29 cellular contexts compared by ENCODE assay signal in the genomic region with DNA sequence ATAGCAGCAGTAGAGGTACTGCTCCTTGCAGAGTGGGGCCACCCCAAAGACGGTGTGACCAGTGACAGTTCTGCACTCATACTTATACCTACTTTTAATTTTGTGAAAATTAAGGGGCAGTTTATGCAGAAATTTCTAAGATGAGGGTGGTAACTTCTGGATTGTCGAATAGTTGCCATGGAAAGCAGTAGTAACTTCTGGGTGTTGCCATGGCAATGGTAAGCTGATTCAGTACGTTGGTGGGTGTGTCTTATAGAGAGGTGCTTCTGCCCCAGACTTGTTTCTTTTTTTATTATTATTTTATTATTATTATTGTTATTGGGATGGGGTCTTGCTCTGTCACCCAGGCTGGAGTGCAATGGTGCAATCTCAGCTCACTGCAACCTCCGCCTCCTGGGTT.
"Had no signal": no experiment of that assay in that cellular context is flagged by ENCODE, and none has a peak within 500 bp of the region (broad histone marks: within the 10 kb centered on the region; RNA-seq: fewer than 3 reads in every experiment).

No MANE protein-coding gene starts in this region.

- H3K36me3 ChIP-seq: neutrophil, ovary, right lobe of liver, sigmoid colon, stomach, thoracic aorta, thyroid gland, tibial nerve, upper lobe of left lung, vagina had no signal

- H3K9me3 Mint-ChIP-seq: natural killer cell treated with Interleukin-12 subunit alpha and Interleukin-12 subunit beta and Interleukin-15 and Interleukin-18, amount 100 ng/mL, for 72 hours; nephron progenitor cell; neural crest cell; stimulated activated effector memory CD8-positive, alpha-beta T cell treated with anti-CD3 and anti-CD28 coated beads, Interleukin-12 subunit alpha, Interleukin-12 subunit beta, amount 100 ng/mL, for 72 hours; stimulated activated naive CD8-positive, alpha-beta T cell treated with anti-CD3 and anti-CD28 coated beads, Interleukin-15, Interleukin-2, amounts not matched to agents 100 ng/mL and 50 ng/mL, for 24 hours had no signal

- H3K79me2 ChIP-seq: parathyroid adenoma had no signal

- H3K27ac ChIP-seq: neutrophil, ovary, parathyroid adenoma, psoas muscle, right lobe of liver, sigmoid colon, stomach, thoracic aorta, thyroid gland, tibial nerve, upper lobe of left lung, vagina had no signal

- H3K9me3 ChIP-seq: neutrophil, ovary, psoas muscle, right lobe of liver, sigmoid colon, stomach, thoracic aorta, thyroid gland, tibial nerve, upper lobe of left lung, vagina had no signal

- H3K4me1 Mint-ChIP-seq: neural crest cell; stimulated activated effector memory CD8-positive, alpha-beta T cell treated with anti-CD3 and anti-CD28 coated beads, Interleukin-12 subunit alpha, Interleukin-12 subunit beta, amount 100 ng/mL, for 72 hours; stimulated activated naive B cell treated with anti-CD40 and anti-IgM and Interleukin-4, amounts not matched to agents 10 μg/mL and 1 μg/mL and 100 μg/mL, for 72 hours had no signal

- H3K27me3 ChIP-seq: neutrophil, ovary, right lobe of liver, sigmoid colon, thyroid gland, tibial nerve, upper lobe of left lung, vagina had no signal

- H3K9ac ChIP-seq: parathyroid adenoma had no signal

- H3K4me3 Mint-ChIP-seq: natural killer cell treated with Interleukin-12 subunit alpha and Interleukin-12 subunit beta and Interleukin-15 and Interleukin-18, amount 100 ng/mL, for 72 hours; nephron progenitor cell; neural crest cell; stimulated activated effector memory CD8-positive, alpha-beta T cell treated with anti-CD3 and anti-CD28 coated beads, Interleukin-12 subunit alpha, Interleukin-12 subunit beta, amount 100 ng/mL, for 72 hours; stimulated activated naive B cell treated with anti-CD40 and anti-IgM and Interleukin-4, amounts not matched to agents 10 μg/mL and 1 μg/mL and 100 μg/mL, for 72 hours; stimulated activated naive CD8-positive, alpha-beta T cell treated with anti-CD3 and anti-CD28 coated beads, Interleukin-15, Interleukin-2, amounts not matched to agents 100 ng/mL and 50 ng/mL, for 24 hours had no signal

- DNase-seq: nephron progenitor cell; ovary; posterior cingulate gyrus; psoas muscle; right cardiac atrium; right lobe of liver; sigmoid colon; small intestine; stimulated activated CD4-positive, alpha-beta T cell treated with anti-CD3 and anti-CD28 coated beads, Interleukin-15, amount 100 ng/mL, for 24 hours; stimulated activated CD4-positive, alpha-beta T cell treated with anti-CD3 and anti-CD28 coated beads, Interleukin-2, amount 100 ng/mL, for 24 hours; stimulated activated CD4-positive, alpha-beta T cell treated with anti-CD3 and anti-CD28 coated beads, Interleukin-2, amount 100 ng/mL, for 48 hours; stimulated activated CD4-positive, alpha-beta T cell treated with anti-CD3 and anti-CD28 coated beads, Interleukin-4, amount 100 ng/mL, for 24 hours; stimulated activated naive B cell treated with anti-CD40 and anti-IgM and Interleukin-4, amounts not matched to agents 10 μg/mL and 1 μg/mL and 100 μg/mL, for 72 hours; stimulated activated naive CD4-positive, alpha-beta T cell treated with Interleukin-2 at 50 U/mL for 16 hours; stomach; thyroid gland; trophoblast cell; upper lobe of left lung had no signal

- H3K36me3 Mint-ChIP-seq: natural killer cell treated with Interleukin-12 subunit alpha and Interleukin-12 subunit beta and Interleukin-15 and Interleukin-18, amount 100 ng/mL, for 72 hours; stimulated activated effector memory CD8-positive, alpha-beta T cell treated with anti-CD3 and anti-CD28 coated beads, Interleukin-12 subunit alpha, Interleukin-12 subunit beta, amount 100 ng/mL, for 72 hours; stimulated activated naive B cell treated with anti-CD40 and anti-IgM and Interleukin-4, amounts not matched to agents 10 μg/mL and 1 μg/mL and 100 μg/mL, for 72 hours had no signal

- H3K4me3 ChIP-seq: ovary, psoas muscle, right lobe of liver, sigmoid colon, stomach, thoracic aorta, thyroid gland, tibial nerve, upper lobe of left lung, vagina had no signal

- ATAC-seq: natural killer cell treated with Interleukin-12 subunit alpha and Interleukin-12 subunit beta and Interleukin-15 and Interleukin-18, amount 100 ng/mL, for 72 hours; psoas muscle; right cardiac atrium; right lobe of liver; stimulated activated effector memory CD8-positive, alpha-beta T cell treated with anti-CD3 and anti-CD28 coated beads, Interleukin-12 subunit alpha, Interleukin-12 subunit beta, amount 100 ng/mL, for 72 hours; stimulated activated naive B cell treated with anti-CD40 and anti-IgM and Interleukin-4, amounts not matched to agents 10 μg/mL and 1 μg/mL and 100 μg/mL, for 72 hours had no signal

- H3K27me3 Mint-ChIP-seq: progenitor cell of endocrine pancreas had no signal

- H2AFZ ChIP-seq: parathyroid adenoma had no signal

- H3K27ac Mint-ChIP-seq: natural killer cell treated with Interleukin-12 subunit alpha and Interleukin-12 subunit beta and Interleukin-15 and Interleukin-18, amount 100 ng/mL, for 72 hours; nephron progenitor cell; progenitor cell of endocrine pancreas; stimulated activated effector memory CD8-positive, alpha-beta T cell treated with anti-CD3 and anti-CD28 coated beads, Interleukin-12 subunit alpha, Interleukin-12 subunit beta, amount 100 ng/mL, for 72 hours; stimulated activated naive B cell treated with anti-CD40 and anti-IgM and Interleukin-4, amounts not matched to agents 10 μg/mL and 1 μg/mL and 100 μg/mL, for 72 hours; stimulated activated naive CD8-positive, alpha-beta T cell treated with anti-CD3 and anti-CD28 coated beads, Interleukin-15, Interleukin-2, amounts not matched to agents 100 ng/mL and 50 ng/mL, for 24 hours had no signal

- FAIRE-seq: small intestine, urothelium cell line had no signal

- H3K4me1 ChIP-seq: parathyroid adenoma, psoas muscle, right lobe of liver, sigmoid colon, stomach, thyroid gland, tibial nerve, upper lobe of left lung, vagina had no signal
